Comparison of ENCODE assay signal across 1 cellular context in genomic region chr2:200180943-200181342, GRCh38.
TF ChIP-seq lines count a peak whose summit lies in the region.

No MANE protein-coding gene starts in this region.

TF ChIP-seq in GM23338, 12 proteins besides CTCF, POLR2A, EP300 and RAD21 (continued from another document):
- TF ChIP-seq ZNF462 (CRISPR knock-in tag; IDR thresholded peaks at IDR 0.05) = no peak
- TF ChIP-seq CREB1 (CRISPR knock-in tag; IDR thresholded peaks at IDR 0.05; ENCODE audit: low read depth) = no peak
- TF ChIP-seq ZNF331 (CRISPR knock-in tag; IDR thresholded peaks at IDR 0.05; ENCODE audit: low read depth) = no peak
- no peak for TF ChIP-seq STAT1 (IDR thresholded peaks at IDR 0.05; ENCODE audit: unreplicated experiment)
- no peak for TF ChIP-seq EZH2phosphoT487 (IDR thresholded peaks at IDR 0.05; ENCODE audit: unreplicated experiment)
- TF ChIP-seq EZH2 (IDR thresholded peaks at IDR 0.05; ENCODE audit: low read depth, unreplicated experiment) = no peak
- TF ChIP-seq JUNB (IDR thresholded peaks at IDR 0.05; ENCODE audit: unreplicated experiment) = no peak
- TF ChIP-seq POLR2AphosphoS5 (IDR thresholded peaks at IDR 0.05; ENCODE audit: low read depth) = no peak
